ENCODE assay signal across 21 cellular contexts in genomic region chr3:180959691-180960090, GRCh38. TPM values are rescaled to one million over a fixed set of nuclear protein-coding genes. Genes with fewer than 3 reads are reported as not detected.
A peak's percentile ranks its signal among the peaks of the same experiment; 100 is the strongest.
DNase-seq lines count a peak whose midpoint lies in the region; ATAC-seq and TF ChIP-seq lines count a peak whose summit lies in the region.
"Had no signal": no experiment of that assay in that cellular context is flagged by ENCODE, and none has a peak within 500 bp of the region (broad histone marks: within the 10 kb centered on the region; RNA-seq: fewer than 3 reads in every experiment).

No MANE protein-coding gene starts in this region.

- peak overlapping the region; percentile 3 to 63 for H3K4me3 Mint-ChIP-seq in activated T-cell treated with anti-CD3 and anti-CD28 coated beads, Interleukin-2, amount 50 U/mL, for 72 hours
- H3K4me3 Mint-ChIP-seq in stimulated activated naive B cell treated with anti-CD40 and anti-IgM and Interleukin-4, amounts not matched to agents 10 μg/mL and 1 μg/mL and 100 μg/mL, for 72 hours, result no peak overlapping the region
- no peak overlapping the region for H3K4me3 Mint-ChIP-seq in Calu3 (ENCODE audit: low read depth, unreplicated experiment)
- H3K4me3 Mint-ChIP-seq: CD14-positive monocyte; mesothelial cell of epicardium; nephron progenitor cell; stimulated activated memory B cell treated with anti-CD40 and anti-IgM and Interleukin-4, amounts not matched to agents 10 μg/mL and 1 μg/mL and 100 μg/mL, for 72 hours had no signal

- TF ChIP-seq CTCF in coronary artery (IDR thresholded peaks at IDR 0.05) (no peak), Calu3 (IDR thresholded peaks at IDR 0.05; ENCODE audit: unreplicated experiment) (no peak)

- no peak overlapping the region for H2BK5ac ChIP-seq in neuronal stem cell (ENCODE audit: low read length)

- no peaks in the 10 kb centered on the region for H3K9me3 ChIP-seq in neuronal stem cell (replicated peaks in 1 of 2; ENCODE audit: control insufficient read depth in 2 of 2, insufficient read depth in 1 of 2, low read depth in 1 of 2, low read length in 2 of 2)
- H3K9me3 ChIP-seq: left ventricle myocardium inferior, tibial artery had no signal

- H2BK120ac ChIP-seq in neuronal stem cell (ENCODE audit: low read depth, low read length), result no peak overlapping the region

- H3K36me3 Mint-ChIP-seq in activated T-cell treated with anti-CD3 and anti-CD28 coated beads, Interleukin-2, amount 50 U/mL, for 72 hours (ENCODE audit: insufficient read depth in 2 of 2), result peaks cover 9 to 48% of the 10 kb centered on the region in 2 donors
- peaks cover 35 to 58% of the 10 kb centered on the region in 2 donors for H3K36me3 Mint-ChIP-seq in stimulated activated naive B cell treated with anti-CD40 and anti-IgM and Interleukin-4, amounts not matched to agents 10 μg/mL and 1 μg/mL and 100 μg/mL, for 72 hours
- H3K36me3 Mint-ChIP-seq in Calu3 (ENCODE audit: insufficient read depth, unreplicated experiment), result peaks cover 75% of the 10 kb centered on the region

- no peak overlapping the region for H3K18ac ChIP-seq in neuronal stem cell (ENCODE audit: low read length)

- no peak overlapping the region for H2BK12ac ChIP-seq in neuronal stem cell (ENCODE audit: low read length)

- H2AK5ac ChIP-seq in neuronal stem cell (ENCODE audit: low read depth, low read length), result no peak overlapping the region

- H4K91ac ChIP-seq in neuronal stem cell (ENCODE audit: low read depth, low read length, poor library complexity), result no peak overlapping the region

- H3K9me3 Mint-ChIP-seq in activated T-cell treated with anti-CD3 and anti-CD28 coated beads, Interleukin-2, amount 50 U/mL, for 72 hours, result no peaks in the 10 kb centered on the region
- H3K9me3 Mint-ChIP-seq in stimulated activated naive B cell treated with anti-CD40 and anti-IgM and Interleukin-4, amounts not matched to agents 10 μg/mL and 1 μg/mL and 100 μg/mL, for 72 hours, result peaks cover 0 to 3% of the 10 kb centered on the region in 2 donors
- H3K9me3 Mint-ChIP-seq in Calu3 (ENCODE audit: low read depth, unreplicated experiment), result no peaks in the 10 kb centered on the region
- H3K9me3 Mint-ChIP-seq: CD14-positive monocyte; nephron progenitor cell; stimulated activated memory B cell treated with anti-CD40 and anti-IgM and Interleukin-4, amounts not matched to agents 10 μg/mL and 1 μg/mL and 100 μg/mL, for 72 hours had no signal

- no peak overlapping the region for H3K4me2 ChIP-seq in neuronal stem cell (ENCODE audit: insufficient read depth, low read length, poor library complexity, severe bottlenecking)
- H3K4me2 ChIP-seq: KMS-11 had no signal

- H3K4me1 ChIP-seq in neuronal stem cell (ENCODE audit: control insufficient read depth in 2 of 2, insufficient read depth in 1 of 2, low read depth in 1 of 2, low read length in 2 of 2), result no peaks in the 10 kb centered on the region
- H3K4me1 ChIP-seq: tibial artery had no signal

- no peak overlapping the region for H3K4me3 ChIP-seq in coronary artery
- H3K4me3 ChIP-seq in neuronal stem cell (ENCODE audit: low read length in 2 of 2), result no peak overlapping the region
- H3K4me3 ChIP-seq: left ventricle myocardium inferior, tibial artery had no signal

- intact Hi-C loops in Calu3 (cut with micrococcal nuclease; ENCODE audit: unreplicated experiment), result no loop called here

- no peak for DNase-seq in activated T-cell treated with anti-CD3 and anti-CD28 coated beads, Interleukin-2, amount 50 U/mL, for 72 hours
- no peak for DNase-seq in activated T-cell treated with anti-CD3 and anti-CD28 coated beads, Interleukin-2, amount 50 U/mL, for 48 hours
- DNase-seq in stimulated activated naive B cell treated with anti-CD40 and anti-IgM and Interleukin-4, amounts not matched to agents 10 μg/mL and 1 μg/mL and 100 μg/mL, for 72 hours, result no peak
- no peak for DNase-seq in coronary artery (ENCODE audit: low spot score)
- DNase-seq in neuronal stem cell (ENCODE audit: low spot score), result no peak
- no peak for DNase-seq in Calu3
- DNase-seq: activated CD4-positive, alpha-beta T cell treated with anti-CD3 and anti-CD28 coated beads for 48 hours; amniotic stem cell; dermis blood vessel endothelial cell; GDM1; left ventricle myocardium inferior; NCI-H1694 treated with DMSO at 0.1 percent for 48 hours; nephron progenitor cell; SW 1271; tibial artery had no signal

- peak; percentile 68 to 75 for ATAC-seq in activated T-cell treated with anti-CD3 and anti-CD28 coated beads, Interleukin-2, amount 50 U/mL, for 72 hours (replicated peaks in 1 of 2)
- ATAC-seq in GM19463 (IDR thresholded peaks at IDR 0.05; ENCODE audit: unreplicated experiment), result peak; percentile 45
- ATAC-seq in HG03432 (IDR thresholded peaks at IDR 0.05; ENCODE audit: unreplicated experiment), result peak; percentile 48
- ATAC-seq in stimulated activated naive B cell treated with anti-CD40 and anti-IgM and Interleukin-4, amounts not matched to agents 10 μg/mL and 1 μg/mL and 100 μg/mL, for 72 hours (replicated peaks), result peak; percentile 46 to 75
- ATAC-seq: stimulated activated memory B cell treated with anti-CD40 and anti-IgM and Interleukin-4, amounts not matched to agents 10 μg/mL and 1 μg/mL and 100 μg/mL, for 72 hours had no signal

- no peak overlapping the region for H3K14ac ChIP-seq in neuronal stem cell (ENCODE audit: low read length)

- peaks cover 2% of the 10 kb centered on the region for H3K79me1 ChIP-seq in neuronal stem cell (ENCODE audit: low read depth, low read length)

- H3K4me1 Mint-ChIP-seq in activated T-cell treated with anti-CD3 and anti-CD28 coated beads, Interleukin-2, amount 50 U/mL, for 72 hours (ENCODE audit: low read depth), result peaks cover 18% of the 10 kb centered on the region
- H3K4me1 Mint-ChIP-seq in stimulated activated naive B cell treated with anti-CD40 and anti-IgM and Interleukin-4, amounts not matched to agents 10 μg/mL and 1 μg/mL and 100 μg/mL, for 72 hours, result peaks cover 5 to 11% of the 10 kb centered on the region in 2 donors
- no peaks in the 10 kb centered on the region for H3K4me1 Mint-ChIP-seq in Calu3 (ENCODE audit: low read depth, unreplicated experiment)
- H3K4me1 Mint-ChIP-seq: CD14-positive monocyte; mesothelial cell of epicardium; nephron progenitor cell; stimulated activated memory B cell treated with anti-CD40 and anti-IgM and Interleukin-4, amounts not matched to agents 10 μg/mL and 1 μg/mL and 100 μg/mL, for 72 hours had no signal

- H3K27me3 Mint-ChIP-seq in activated T-cell treated with anti-CD3 and anti-CD28 coated beads, Interleukin-2, amount 50 U/mL, for 72 hours (ENCODE audit: low read depth), result no peaks in the 10 kb centered on the region
- H3K27me3 Mint-ChIP-seq in stimulated activated naive B cell treated with anti-CD40 and anti-IgM and Interleukin-4, amounts not matched to agents 10 μg/mL and 1 μg/mL and 100 μg/mL, for 72 hours, result no peaks in the 10 kb centered on the region
- no peaks in the 10 kb centered on the region for H3K27me3 Mint-ChIP-seq in Calu3 (ENCODE audit: unreplicated experiment)
- H3K27me3 Mint-ChIP-seq: stimulated activated memory B cell treated with anti-CD40 and anti-IgM and Interleukin-4, amounts not matched to agents 10 μg/mL and 1 μg/mL and 100 μg/mL, for 72 hours had no signal

- peaks cover 11 to 100% of the 10 kb centered on the region in 2 donors for H3K36me3 ChIP-seq in neuronal stem cell (replicated peaks in 1 of 2; ENCODE audit: control insufficient read depth in 2 of 2, insufficient read depth in 2 of 2, low read length in 2 of 2)

- no peak overlapping the region for H3K23ac ChIP-seq in neuronal stem cell (ENCODE audit: low read depth, low read length, poor library complexity)

- no peak overlapping the region for H3K9ac ChIP-seq in neuronal stem cell (ENCODE audit: low read depth, low read length, poor library complexity)
- H3K9ac ChIP-seq: KMS-11 had no signal

- no peak overlapping the region for H3K4ac ChIP-seq in neuronal stem cell (ENCODE audit: low read length)

- H2AFZ ChIP-seq in neuronal stem cell (ENCODE audit: low read length), result no peak overlapping the region

- no peak overlapping the region for H3K27ac ChIP-seq in coronary artery
- H3K27ac ChIP-seq in neuronal stem cell (replicated peaks; ENCODE audit: low read length), result no peak overlapping the region
- H3K27ac ChIP-seq: KMS-11, left ventricle myocardium inferior, tibial artery had no signal

- no peaks in the 10 kb centered on the region for H3K27me3 ChIP-seq in neuronal stem cell (ENCODE audit: control insufficient read depth in 3 of 3, insufficient read depth in 3 of 3, low read depth in 1 of 3, low read length in 3 of 3)
- H3K27me3 ChIP-seq: tibial artery had no signal

- no peak overlapping the region for H4K8ac ChIP-seq in neuronal stem cell (ENCODE audit: low read depth, low read length)

- no TSS peak for BruUV-seq in Calu3 (replicated peaks; lab: Mats Ljungman, UMichigan)

- no CpG with 5 or more reads among the region's 1 CpG for WGBS in neuronal stem cell (ENCODE audit: extremely low coverage in 2 of 2, insufficient read length in 2 of 2, insufficient replicate concordance in 1 of 2), 2 donors

- CTCF ChIA-PET in Calu3 (lab: Charles Lee), result no interaction called here

- no peak overlapping the region for H2BK15ac ChIP-seq in neuronal stem cell (ENCODE audit: low read length)

- H3K27ac Mint-ChIP-seq in activated T-cell treated with anti-CD3 and anti-CD28 coated beads, Interleukin-2, amount 50 U/mL, for 72 hours, result peak overlapping the region; percentile 94
- no peak overlapping the region for H3K27ac Mint-ChIP-seq in stimulated activated naive B cell treated with anti-CD40 and anti-IgM and Interleukin-4, amounts not matched to agents 10 μg/mL and 1 μg/mL and 100 μg/mL, for 72 hours
- H3K27ac Mint-ChIP-seq in Calu3 (ENCODE audit: unreplicated experiment), result no peak overlapping the region
- H3K27ac Mint-ChIP-seq: mesothelial cell of epicardium; nephron progenitor cell; stimulated activated memory B cell treated with anti-CD40 and anti-IgM and Interleukin-4, amounts not matched to agents 10 μg/mL and 1 μg/mL and 100 μg/mL, for 72 hours had no signal

RNA-seq across cellular contexts. Expression of gene DNAJC19, which starts 29.8 kb away (rescaled TPM):
- total RNA-seq in activated T-cell treated with anti-CD3 and anti-CD28 coated beads, Interleukin-2, amount 50 U/mL, for 72 hours, result 10 to 100 TPM; 49.2 to 53.6 TPM
- 201 TPM for polyA plus RNA-seq in neuronal stem cell (2013, experiment 1 of 2)
- polyA plus RNA-seq in neuronal stem cell (2013, experiment 2 of 2), result 223 TPM
- total RNA-seq in Calu3 (2022), result 90.0 and 92.9 TPM in 2 replicates

RNA-seq across cellular contexts. Expression of gene FXR1, which starts 47.2 kb away (rescaled TPM):
- 100 to 1,000 TPM; 196 to 203 TPM for total RNA-seq in activated T-cell treated with anti-CD3 and anti-CD28 coated beads, Interleukin-2, amount 50 U/mL, for 72 hours
- 276 TPM for polyA plus RNA-seq in neuronal stem cell (2013, experiment 1 of 2)
- 284 TPM for polyA plus RNA-seq in neuronal stem cell (2013, experiment 2 of 2)
- total RNA-seq in Calu3 (2022), result 296 and 343 TPM in 2 replicates

Comparison
In these comparisons a context has a peak if more than half of its experiments do, and no peak if none do; other contexts are left out.
1. H3K4me3 Mint-ChIP-seq: peak in activated T-cell treated with anti-CD3 and anti-CD28 coated beads, Interleukin-2, amount 50 U/mL, for 72 hours (2 of 2); none in stimulated activated naive B cell treated with anti-CD40 and anti-IgM and Interleukin-4, amounts not matched to agents 10 μg/mL and 1 μg/mL and 100 μg/mL, for 72 hours (0 of 2) and Calu3 (single experiment).
2. Peak in every context shown above with its lines, with median percentiles within 50 percentile points of each other: ATAC-seq.